ENCODE assay signal across 11 cellular contexts in genomic region chr7:129482781-129483180, GRCh38. TPM values are rescaled to one million over a fixed set of nuclear protein-coding genes. Genes with fewer than 3 reads are reported as not detected.
"Had no signal": no experiment of that assay in that cellular context is flagged by ENCODE, and none has a peak within 500 bp of the region (broad histone marks: within the 10 kb centered on the region; RNA-seq: fewer than 3 reads in every experiment).

No MANE protein-coding gene starts in this region.

- H3K9ac ChIP-seq: GM23248 had no signal

- H3K9me3 ChIP-seq: HAP-1 had no signal

- H2AFZ ChIP-seq: GM23248, GM23338 had no signal

- H3K27ac Mint-ChIP-seq: GM23338, H9, HFFc6 had no signal

- H3K4me3 Mint-ChIP-seq: GM23338, H9, HFFc6 had no signal

- H3K4me1 Mint-ChIP-seq: GM23338, H9 had no signal

- H3K4me3 ChIP-seq: GM23248, GM23338, HAP-1 had no signal

- H3K4me2 ChIP-seq: GM23338 had no signal

- ATAC-seq: GM23338, HCT116 had no signal

- H3K9me3 Mint-ChIP-seq: H9, HFFc6 had no signal

- FAIRE-seq: H1, H54 had no signal

- DNase-seq: GM23248, GOT3, H7, H9, HCEC 1CT, HFFc6 had no signal

- H3K27ac ChIP-seq: GM23248 had no signal

- H3K4me1 ChIP-seq: HAP-1 had no signal

RNA-seq across cellular contexts. Expression of gene SMKR1, which starts 19.6 kb away (rescaled TPM):
- total RNA-seq: GM23248, GM23338, H7, HFFc6 had no signal
